In genomic region chr14:105774001-105774400, GRCh38 we compare ENCODE assay signal across 24 cellular contexts.
DNase-seq lines count a peak whose midpoint lies in the region; ATAC-seq, FAIRE-seq and TF ChIP-seq lines count a peak whose summit lies in the region.
"Had no signal": no experiment of that assay in that cellular context is flagged by ENCODE, and none has a peak within 500 bp of the region (broad histone marks: within the 10 kb centered on the region; RNA-seq: fewer than 3 reads in every experiment).

No MANE protein-coding gene starts in this region.

- H2AFZ ChIP-seq in HCT116 (ENCODE audit: low read depth, low read length, poor library complexity, severe bottlenecking) (no peak overlapping the region), OCI-LY7 (ENCODE audit: low read length) (no peak overlapping the region)
- H2AFZ ChIP-seq: GM23338 had no signal

- TF ChIP-seq POLR2A in HCT116 (IDR thresholded peaks at IDR 0.05; ENCODE audit: borderline replicate concordance, extremely low read depth, insufficient read depth, insufficient read length), result no peak

- no peaks in the 10 kb centered on the region for H3K27me3 Mint-ChIP-seq in memory B cell
- H3K27me3 Mint-ChIP-seq in activated CD4-positive, alpha-beta T cell treated with anti-CD3 and anti-CD28 coated beads, Interleukin-2, amount 10 ng/mL, durations not matched to agents 7 days and 5 days, result no peaks in the 10 kb centered on the region

- CTCF ChIA-PET in HCT116 (lab: Charles Lee) (interaction anchor here (0.6 to 0.7 kb wide), 2 partner anchors 27 to 593 kb away, joined by 3 to 5 read pairs; partner anchors contain the start of gene NUDT14), OCI-LY7 (lab: Charles Lee; ENCODE audit: unreplicated experiment) (interaction anchor here (0.6 to 1.0 kb wide), 2 partner anchors 63 to 427 kb away, joined by 3 to 5 read pairs; no protein-coding TSS in a partner anchor)
- CTCF ChIA-PET in activated CD4-positive, alpha-beta T cell treated with anti-CD3 and anti-CD28 coated beads, Interleukin-2, amount 10 ng/mL, durations not matched to agents 7 days and 5 days (lab: Charles Lee), result no interaction called here

- peaks cover 34% of the 10 kb centered on the region for H3K4me1 Mint-ChIP-seq in memory B cell
- H3K4me1 Mint-ChIP-seq in activated CD4-positive, alpha-beta T cell treated with anti-CD3 and anti-CD28 coated beads, Interleukin-2, amount 10 ng/mL, durations not matched to agents 7 days and 5 days, result no peaks in the 10 kb centered on the region
- H3K4me1 Mint-ChIP-seq: GM23338 had no signal

- POLR2A ChIA-PET in HCT116 (lab: Charles Lee), result no interaction called here
- POLR2A ChIA-PET in OCI-LY7 (lab: Charles Lee), result no interaction called here
- POLR2A ChIA-PET in activated CD4-positive, alpha-beta T cell treated with anti-CD3 and anti-CD28 coated beads, Interleukin-2, amount 10 ng/mL, durations not matched to agents 7 days and 5 days (lab: Charles Lee), result no interaction called here

- TF ChIP-seq CTCF in C4-2B (conservative IDR thresholded peaks at IDR 0.05) (peak; percentile 33), HCT116 (IDR thresholded peaks at IDR 0.05 in 2 of 3, conservative IDR thresholded peaks at IDR 0.05 in 1 of 3; ENCODE audit: borderline replicate concordance in 1 of 3, insufficient read depth in 1 of 3, low read depth in 2 of 3, low read length in 2 of 3) (peak; percentile 19 to 42 (median 30); a peak in 3 of 6 replicates), OCI-LY7 (conservative IDR thresholded peaks at IDR 0.05; ENCODE audit: low read length) (peak; percentile 64), tibial artery (IDR thresholded peaks at IDR 0.05) (no peak)

- H3K36me3 Mint-ChIP-seq in memory B cell, result peaks cover 24% of the 10 kb centered on the region
- H3K36me3 Mint-ChIP-seq in activated CD4-positive, alpha-beta T cell treated with anti-CD3 and anti-CD28 coated beads, Interleukin-2, amount 10 ng/mL, durations not matched to agents 7 days and 5 days (ENCODE audit: low read depth), result no peaks in the 10 kb centered on the region
- H3K36me3 Mint-ChIP-seq: CD4-positive, CD25-positive, alpha-beta regulatory T cell had no signal

- H3K27me3 ChIP-seq in HCT116 (ENCODE audit: insufficient read depth, low read length), result no peaks in the 10 kb centered on the region
- H3K27me3 ChIP-seq in tibial artery, result no peaks in the 10 kb centered on the region
- H3K27me3 ChIP-seq: brain microvascular endothelial cell, testis had no signal

- H3K9me3 ChIP-seq in HCT116 (ENCODE audit: control insufficient read depth in 1 of 2, insufficient read depth in 1 of 2, low read depth in 1 of 2, low read length in 2 of 2), result no peaks in the 10 kb centered on the region
- peaks cover under 1% of the 10 kb centered on the region; the same call in 1 of the 2 replicates for H3K9me3 ChIP-seq in OCI-LY7 (ENCODE audit: low read length)
- H3K9me3 ChIP-seq in tibial artery, result peaks cover 0 to 6% (median 6%) of the 10 kb centered on the region in 3 donors
- H3K9me3 ChIP-seq: psoas muscle, testis had no signal

- H3K9me2 ChIP-seq in HCT116 (ENCODE audit: insufficient read depth) (no peaks in the 10 kb centered on the region), OCI-LY7 (ENCODE audit: insufficient read depth, low read length) (no peaks in the 10 kb centered on the region)

- intact Hi-C loops in HCT116 (cut with micrococcal nuclease), result no loop called here
- intact Hi-C loops in OCI-LY7 (cut with micrococcal nuclease; ENCODE audit: unreplicated experiment), result no loop called here
- intact Hi-C loops in tibial artery (cut with DNase I; ENCODE audit: low total_unique reads), result no loop called here

- no peaks in the 10 kb centered on the region for H3K4me1 ChIP-seq in HCT116 (ENCODE audit: control insufficient read depth in 1 of 2, insufficient read depth in 2 of 2, low read length in 2 of 2)
- peaks cover 10% of the 10 kb centered on the region for H3K4me1 ChIP-seq in OCI-LY7 (ENCODE audit: insufficient read depth, low read length, poor library complexity, severe bottlenecking)
- H3K4me1 ChIP-seq in tibial artery, result no peaks in the 10 kb centered on the region
- H3K4me1 ChIP-seq: psoas muscle, testis had no signal

- no peak for FAIRE-seq in GM19239 (lab: Jason Lieb, UNC)

- RAD21 ChIA-PET in HCT116 (lab: Charles Lee; ENCODE audit: low non-redundant PET in 1 of 2, low total read pairs in 2 of 2, uncharacterized antibody in 2 of 2, unreplicated experiment in 2 of 2), result interaction anchor here in 1 of 2 experiments (0.7 kb wide), 1 partner anchor 185 kb away, joined by 3 read pairs; no protein-coding TSS in a partner anchor

- H3K36me3 ChIP-seq in HCT116 (ENCODE audit: control insufficient read depth in 1 of 2, insufficient read depth in 2 of 2, low read length in 2 of 2) (no peaks in the 10 kb centered on the region), OCI-LY7 (ENCODE audit: insufficient read depth, low read length) (no peaks in the 10 kb centered on the region), tibial artery (no peaks in the 10 kb centered on the region)
- H3K36me3 ChIP-seq: brain microvascular endothelial cell had no signal

- no peaks in the 10 kb centered on the region for H3K79me2 ChIP-seq in HCT116 (ENCODE audit: insufficient read depth, low read length)
- H3K79me2 ChIP-seq in OCI-LY7 (ENCODE audit: insufficient read depth, low read depth, low read length), result no peaks in the 10 kb centered on the region

- peak overlapping the region; percentile 96 for H3K4me3 Mint-ChIP-seq in memory B cell
- no peak overlapping the region for H3K4me3 Mint-ChIP-seq in activated CD4-positive, alpha-beta T cell treated with anti-CD3 and anti-CD28 coated beads, Interleukin-2, amount 10 ng/mL, durations not matched to agents 7 days and 5 days
- H3K4me3 Mint-ChIP-seq: GM23338 had no signal

- BruUV-seq in HCT116 (replicated peaks; lab: Mats Ljungman, UMichigan) (no TSS peak), OCI-LY7 (replicated peaks; lab: Mats Ljungman, UMichigan) (no TSS peak)

- H3K27ac Mint-ChIP-seq in memory B cell, result peak overlapping the region; percentile 93
- no peak overlapping the region for H3K27ac Mint-ChIP-seq in activated CD4-positive, alpha-beta T cell treated with anti-CD3 and anti-CD28 coated beads, Interleukin-2, amount 10 ng/mL, durations not matched to agents 7 days and 5 days
- H3K27ac Mint-ChIP-seq: GM23338 had no signal

- no peaks in the 10 kb centered on the region for H4K20me1 ChIP-seq in HCT116 (ENCODE audit: insufficient read depth)
- H4K20me1 ChIP-seq in OCI-LY7 (ENCODE audit: insufficient read depth, low read length), result no peaks in the 10 kb centered on the region

- H3K4me2 ChIP-seq in HCT116 (ENCODE audit: low read length) (no peak overlapping the region), OCI-LY7 (ENCODE audit: low read length) (no peak overlapping the region)
- H3K4me2 ChIP-seq: GM23338 had no signal

- H3K27ac ChIP-seq in C4-2B (no peak overlapping the region), HCT116 (ENCODE audit: low read depth, low read length) (no peak overlapping the region), OCI-LY7 (ENCODE audit: low read depth, low read length, poor library complexity, severe bottlenecking) (no peak overlapping the region), tibial artery (no peak overlapping the region)
- H3K27ac ChIP-seq: brain microvascular endothelial cell, psoas muscle, testis had no signal

- ATAC-seq in HCT116 (peak; percentile 72), memory B cell (ENCODE audit: low read depth) (peak; percentile 25)
- ATAC-seq: GM23338 had no signal

- H3K9me3 Mint-ChIP-seq in memory B cell, result no peaks in the 10 kb centered on the region
- peaks cover 15% of the 10 kb centered on the region for H3K9me3 Mint-ChIP-seq in activated CD4-positive, alpha-beta T cell treated with anti-CD3 and anti-CD28 coated beads, Interleukin-2, amount 10 ng/mL, durations not matched to agents 7 days and 5 days

- DNase-seq in HCT116 (ENCODE audit: low read depth, low spot score) (no peak), OCI-LY7 (ENCODE audit: low spot score) (peak; percentile 17), memory B cell (ENCODE audit: low spot score in 2 of 2) (no peak), GM19239 (ENCODE audit: insufficient read length, low spot score) (no peak), tibial artery (no peak)
- no peak for DNase-seq in activated CD4-positive, alpha-beta T cell treated with anti-CD3 and anti-CD28 coated beads, Interleukin-2, amount 10 ng/mL, durations not matched to agents 7 days and 5 days
- DNase-seq in stimulated activated CD4-positive, alpha-beta T cell treated with anti-CD3 and anti-CD28 coated beads, Interleukin-2, amount 100 ng/mL, for 48 hours, result no peak
- DNase-seq: activated gamma-delta T cell treated with Interleukin-2 at 50 U/mL for 16 hours; brain microvascular endothelial cell; CD4-positive, CD25-positive, alpha-beta regulatory T cell; DMS 273 treated with DMSO at 0.1 percent for 48 hours; effector CD8-positive, alpha-beta T cell; KBM-7; left cardiac atrium; NCI-H2029; NCI-H226; NCI-H774; OCI-M1; psoas muscle; Right ventricle myocardium superior; stimulated activated CD8-positive, alpha-beta memory T cell treated with anti-CD3 and anti-CD28 coated beads, Interleukin-4, amount 100 ng/mL, for 48 hours; testis had no signal

- H3K4me3 ChIP-seq in HCT116 (replicated peaks in 1 of 2; ENCODE audit: low read depth in 1 of 2, low read length in 2 of 2), result no peak overlapping the region
- H3K4me3 ChIP-seq in OCI-LY7 (ENCODE audit: low read depth, low read length, poor library complexity, severe bottlenecking), result no peak overlapping the region
- H3K4me3 ChIP-seq in tibial artery, result no peak overlapping the region
- H3K4me3 ChIP-seq: GM23338, psoas muscle, testis had no signal

- no peak overlapping the region for H3K9ac ChIP-seq in HCT116 (ENCODE audit: low read length)

- TF ChIP-seq RAD21 in HCT116 (IDR thresholded peaks at IDR 0.05; ENCODE audit: low read depth), result no peak; the same call in 1 of the 2 replicates

TF ChIP-seq in HCT116, 20 proteins besides CTCF, POLR2A, EP300 and RAD21 (continues in another document):
- TF ChIP-seq ZFX (IDR thresholded peaks at IDR 0.05) (no peak), SRF (IDR thresholded peaks at IDR 0.05; ENCODE audit: low read depth) (no peak), CEBPB (IDR thresholded peaks at IDR 0.05; ENCODE audit: low read depth) (no peak), EZH2 (IDR thresholded peaks at IDR 0.05) (no peak), SIN3A (IDR thresholded peaks at IDR 0.05; ENCODE audit: low read depth) (no peak)
- TF ChIP-seq, protein P1, sequence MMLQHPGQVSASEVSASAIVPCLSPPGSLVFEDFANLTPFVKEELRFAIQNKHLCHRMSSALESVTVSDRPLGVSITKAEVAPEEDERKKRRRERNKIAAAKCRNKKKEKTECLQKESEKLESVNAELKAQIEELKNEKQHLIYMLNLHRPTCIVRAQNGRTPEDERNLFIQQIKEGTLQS (IDR thresholded peaks at IDR 0.05), result no peak

Comparison
In these comparisons a context has a peak if more than half of its experiments do, and no peak if none do; other contexts are left out.
1. CTCF ChIP-seq: peak in C4-2B (single experiment), HCT116 (3 of 3) and OCI-LY7 (single experiment); none in tibial artery (0 of 2).